8 cellular contexts compared by ENCODE assay signal in genomic region chr10:94546616-94547175, GRCh38. TPM values are rescaled to one million over a fixed set of nuclear protein-coding genes. Genes with fewer than 3 reads are reported as not detected.
DNase-seq lines count a peak whose midpoint lies in the region; ATAC-seq, FAIRE-seq and TF ChIP-seq lines count a peak whose summit lies in the region.

No MANE protein-coding gene starts in this region.

- intact Hi-C loops in right cardiac atrium (cut with DNase I) (no loop called here), left cardiac atrium (cut with DNase I) (no loop called here)

- FAIRE-seq in urothelium cell line (lab: Jason Lieb, UNC): no peak

- no peaks in the 10 kb centered on the region for H3K27me3 ChIP-seq in right cardiac atrium (ENCODE audit: control insufficient read depth, insufficient read depth)

- POLR2A ChIA-PET in RWPE1 (lab: Yijun Ruan, JAX; ENCODE audit: low non-redundant PET): interaction anchor here (0.6 kb wide), 1 partner anchor 729 kb away, joined by 3 read pairs; no protein-coding TSS in a partner anchor

- DNase-seq in right cardiac atrium (no peak), left cardiac atrium (no peak), RWPE1 (ENCODE audit: low spot score) (peak; percentile 24), fibroblast of gingiva (ENCODE audit: low read depth) (peak; percentile 30), retinal pigment epithelial cell (ENCODE audit: low read depth) (no peak), urothelium cell line (ENCODE audit: low spot score) (no peak)

- H3K4me3 ChIP-seq in right cardiac atrium (ENCODE audit: low read length) (peak overlapping the region; percentile 78), retinal pigment epithelial cell (ENCODE audit: low read length) (peak overlapping the region; percentile 79)

- CTCF ChIA-PET in RWPE1 (lab: Yijun Ruan, JAX): interaction anchor here (0.7 kb wide), 1 partner anchor 31 kb away, joined by 3 read pairs; no protein-coding TSS in a partner anchor

- no peaks in the 10 kb centered on the region for H3K9me3 ChIP-seq in right cardiac atrium (ENCODE audit: control insufficient read depth, low read length)

- TF ChIP-seq CTCF in RWPE1 (conservative IDR thresholded peaks at IDR 0.05; ENCODE audit: low read depth): no peak
- no peak for TF ChIP-seq CTCF in retinal pigment epithelial cell (conservative IDR thresholded peaks at IDR 0.05; ENCODE audit: low read depth, low read length)

- no peaks in the 10 kb centered on the region for H3K4me1 ChIP-seq in right cardiac atrium (ENCODE audit: control insufficient read depth, insufficient read depth, low read length)

- ATAC-seq in right cardiac atrium (no peak), left cardiac atrium (no peak), HG02973 (IDR thresholded peaks at IDR 0.05; ENCODE audit: unreplicated experiment) (no peak), HG03457 (IDR thresholded peaks at IDR 0.05; ENCODE audit: unreplicated experiment) (no peak)

- WGBS in right cardiac atrium: 34% methylated on average over 4 of the region's 4 CpGs

- H3K27ac ChIP-seq in right cardiac atrium (ENCODE audit: low read length) (no peak overlapping the region), RWPE1 (peak overlapping the region; percentile 91)

RNA-seq across cellular contexts. Expression of gene HELLS, which starts 1.1 kb away (rescaled TPM):
- total RNA-seq in right cardiac atrium (1 to 10 TPM; 1.3 to 2.7 (median 2.2) TPM), left cardiac atrium (1 to 10 TPM; 3.2 to 3.5 TPM)
- polyA plus RNA-seq in right cardiac atrium: 0.66 TPM

Comparison
In these comparisons a context has a peak if more than half of its experiments do, and no peak if none do; other contexts are left out.
1. DNase-seq: peak in RWPE1 (single experiment) and fibroblast of gingiva (single experiment); none in right cardiac atrium (0 of 3), left cardiac atrium (single experiment), retinal pigment epithelial cell (single experiment) and urothelium cell line (single experiment).